ENCODE assay signal across 17 cellular contexts in the genomic region with DNA sequence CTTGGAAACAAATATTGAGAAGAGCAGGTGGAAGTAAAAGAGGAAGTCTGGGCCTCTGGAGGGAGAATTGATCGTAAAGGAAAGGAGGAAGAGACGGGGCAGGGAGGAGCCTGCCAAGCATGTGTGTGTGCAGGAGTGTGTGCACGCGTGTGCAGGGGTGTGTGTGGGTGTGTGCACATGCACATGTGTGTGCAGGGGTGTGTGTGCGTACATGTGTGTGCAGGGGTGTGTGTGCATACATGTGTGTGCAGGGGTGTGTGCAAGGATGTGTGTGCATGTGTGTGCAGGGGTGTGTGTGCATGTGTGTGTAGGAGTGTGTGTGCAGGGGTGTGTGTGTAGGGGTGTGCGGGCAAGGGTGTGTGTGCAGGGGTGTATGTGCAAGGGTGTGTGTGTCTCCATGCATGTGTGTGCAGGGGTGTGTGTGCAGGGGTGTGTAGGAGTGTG. TPM values are rescaled to one million over a fixed set of nuclear protein-coding genes. Genes with fewer than 3 reads are reported as not detected.
A peak's percentile ranks its signal among the peaks of the same experiment; 100 is the strongest.
DNase-seq lines count a peak whose midpoint lies in the region; FAIRE-seq and TF ChIP-seq lines count a peak whose summit lies in the region.
"Had no signal": no experiment of that assay in that cellular context is flagged by ENCODE, and none has a peak within 500 bp of the region (broad histone marks: within the 10 kb centered on the region; RNA-seq: fewer than 3 reads in every experiment).

No MANE protein-coding gene starts in this region.

- no peaks in the 10 kb centered on the region for H3K9me3 ChIP-seq in tibial nerve
- H3K9me3 ChIP-seq in kidney (ENCODE audit: control insufficient read depth in 1 of 2, low read length in 2 of 2), result no peaks in the 10 kb centered on the region

- H3K36me3 ChIP-seq in KMS-11 (ENCODE audit: insufficient read depth), result no peaks in the 10 kb centered on the region
- H3K36me3 ChIP-seq in tibial nerve, result no peaks in the 10 kb centered on the region
- H3K36me3 ChIP-seq in kidney (ENCODE audit: control insufficient read depth in 1 of 2, insufficient read depth in 2 of 2, low read length in 2 of 2), result no peaks in the 10 kb centered on the region

- no peak for FAIRE-seq in kidney (lab: Jason Lieb, UNC)
- FAIRE-seq: endometrium had no signal

- H3K27ac ChIP-seq in KMS-11, result peak overlapping the region; percentile 94; the same call in 1 of the 2 replicates
- H3K27ac ChIP-seq in RWPE1, result peak overlapping the region; percentile 45
- H3K27ac ChIP-seq in tibial nerve, result peak overlapping the region in 3 of 4 donors; percentile 60 to 99 (median 98)
- no peak overlapping the region for H3K27ac ChIP-seq in kidney (ENCODE audit: low read depth in 2 of 2, low read length in 2 of 2)

- no peak overlapping the region for H3K4me3 Mint-ChIP-seq in glutamatergic neuron (ENCODE audit: unreplicated experiment)
- H3K4me3 Mint-ChIP-seq: activated naive CD8-positive, alpha-beta T cell; T-helper 1 cell treated with Interleukin-12 subunit alpha and Interleukin-12 subunit beta and Interleukin-4 antibody, amounts not matched to agents 30 μg/mL and 1 μg/mL, for 36 hours had no signal

- H3K4me2 ChIP-seq in KMS-11, result peak overlapping the region; percentile 87

- H4K20me1 ChIP-seq in KMS-11 (ENCODE audit: insufficient read depth), result no peaks in the 10 kb centered on the region

- no peak for TF ChIP-seq EP300 in tibial nerve (IDR thresholded peaks at IDR 0.05)

- 56 to 60% methylated on average over 6 of the region's 6 CpGs for WGBS in tibial nerve, 2 donors

- no peak for TF ChIP-seq POLR2A in tibial nerve (IDR thresholded peaks at IDR 0.05)

- H3K27ac Mint-ChIP-seq in glutamatergic neuron (ENCODE audit: unreplicated experiment), result peak overlapping the region; percentile 49
- H3K27ac Mint-ChIP-seq: activated naive CD8-positive, alpha-beta T cell; T-helper 1 cell treated with Interleukin-12 subunit alpha and Interleukin-12 subunit beta and Interleukin-4 antibody, amounts not matched to agents 30 μg/mL and 1 μg/mL, for 36 hours had no signal

- DNase-seq in RWPE1 (ENCODE audit: low spot score), result no peak
- DNase-seq in glutamatergic neuron, result no peak
- no peak for DNase-seq in tibial nerve (ENCODE audit: low spot score in 2 of 2)
- DNase-seq in mesenteric fat pad (ENCODE audit: low spot score), result no peak
- no peak for DNase-seq in kidney
- no peak for DNase-seq in NCI-H2081 treated with DMSO at 0.1 percent for 48 hours (lab: John Stamatoyannopoulos, UW)
- DNase-seq: activated CD4-positive, alpha-beta T cell treated with anti-CD3 and anti-CD28 coated beads for 4 hours; foreskin melanocyte; H7; IMR-90; mesendoderm; NCI-H1436 treated with DMSO at 0.1 percent for 48 hours; NCI-H510A had no signal

- H3K4me3 ChIP-seq in KMS-11 (IDR thresholded peaks at IDR 0.05; ENCODE audit: insufficient read depth, low read depth, low read length) (no peak overlapping the region), tibial nerve (no peak overlapping the region), kidney (ENCODE audit: low read length in 2 of 2) (no peak overlapping the region)

- no peaks in the 10 kb centered on the region for H3K36me3 Mint-ChIP-seq in glutamatergic neuron (ENCODE audit: unreplicated experiment)
- H3K36me3 Mint-ChIP-seq: activated naive CD8-positive, alpha-beta T cell had no signal

- no peak overlapping the region for H2AFZ ChIP-seq in KMS-11 (ENCODE audit: low read depth)

- peaks cover 5% of the 10 kb centered on the region for H3K27me3 Mint-ChIP-seq in glutamatergic neuron (ENCODE audit: unreplicated experiment)
- H3K27me3 Mint-ChIP-seq: activated naive CD8-positive, alpha-beta T cell had no signal

- peaks cover 45% of the 10 kb centered on the region for H3K79me2 ChIP-seq in KMS-11 (ENCODE audit: insufficient read depth, low read depth)

- H3K4me1 ChIP-seq in KMS-11 (ENCODE audit: low read depth, poor library complexity, severe bottlenecking) (peaks cover 68% of the 10 kb centered on the region), tibial nerve (peaks cover 3 to 100% (median 83%) of the 10 kb centered on the region in 4 donors), kidney (ENCODE audit: control insufficient read depth in 1 of 2, insufficient read depth in 1 of 2, low read depth in 1 of 2, low read length in 2 of 2) (peaks cover 0 to 7% of the 10 kb centered on the region in 2 donors)

- CTCF ChIA-PET in RWPE1 (lab: Yijun Ruan, JAX), result no interaction called here

- H3K9ac ChIP-seq in KMS-11 (no peak overlapping the region; the same call in 1 of the 2 replicates), kidney (ENCODE audit: low read length in 2 of 2) (no peak overlapping the region)

- TF ChIP-seq CTCF in KMS-11 (conservative IDR thresholded peaks at IDR 0.05; ENCODE audit: low read depth, low read length), result no peak
- no peak for TF ChIP-seq CTCF in RWPE1 (conservative IDR thresholded peaks at IDR 0.05; ENCODE audit: low read depth)
- no peak for TF ChIP-seq CTCF in glutamatergic neuron (IDR thresholded peaks at IDR 0.05; ENCODE audit: partially characterized antibody, unreplicated experiment)
- TF ChIP-seq CTCF in tibial nerve (IDR thresholded peaks at IDR 0.05), result no peak
- no peak for TF ChIP-seq CTCF in kidney (IDR thresholded peaks at IDR 0.05; ENCODE audit: borderline replicate concordance, extremely low read depth, insufficient read depth)

- peaks cover 7% of the 10 kb centered on the region for H3K9me3 Mint-ChIP-seq in glutamatergic neuron (ENCODE audit: unreplicated experiment)
- H3K9me3 Mint-ChIP-seq: T-helper 1 cell treated with Interleukin-12 subunit alpha and Interleukin-12 subunit beta and Interleukin-4 antibody, amounts not matched to agents 30 μg/mL and 1 μg/mL, for 36 hours had no signal

- intact Hi-C loops in kidney (cut with DNase I), result no loop called here

- POLR2A ChIA-PET in RWPE1 (lab: Yijun Ruan, JAX; ENCODE audit: low non-redundant PET), result no interaction called here

- H3K27me3 ChIP-seq in KMS-11 (ENCODE audit: insufficient read depth, low read depth), result no peaks in the 10 kb centered on the region
- no peaks in the 10 kb centered on the region for H3K27me3 ChIP-seq in tibial nerve

- peaks cover 32% of the 10 kb centered on the region for H3K4me1 Mint-ChIP-seq in glutamatergic neuron (ENCODE audit: low read depth, unreplicated experiment)

RNA-seq across cellular contexts. Expression of a gene that starts 10.0 kb away (rescaled TPM):
- total RNA-seq in glutamatergic neuron (ENCODE audit: unreplicated experiment) (6.4 TPM), tibial nerve (10 to 100 TPM in 2 of 4 donors, 1 to 10 TPM in 2; 6.5 to 35.1 (median 9.9) TPM), mesenteric fat pad (6.5 TPM), kidney (3.6 TPM)
- not detected for polyA plus RNA-seq in kidney (ENCODE audit: insufficient read depth, low read depth, low replicate concordance)

RNA-seq across cellular contexts. Expression of a gene that starts 32.2 kb away (rescaled TPM):
- total RNA-seq in glutamatergic neuron (ENCODE audit: unreplicated experiment) (121 TPM), tibial nerve (100 to 1,000 TPM; 187 to 456 (median 339) TPM), mesenteric fat pad (351 TPM), kidney (172 TPM)
- polyA plus RNA-seq in kidney (ENCODE audit: insufficient read depth, low read depth, low replicate concordance), result 72.1 TPM

RNA-seq across cellular contexts. Expression of a gene that starts 52.3 kb away (rescaled TPM):
- 45.3 TPM for total RNA-seq in glutamatergic neuron (ENCODE audit: unreplicated experiment)
- 10 to 100 TPM; 50.9 to 64.9 (median 59.9) TPM for total RNA-seq in tibial nerve
- 93.9 TPM for total RNA-seq in mesenteric fat pad
- total RNA-seq in kidney, result 66.2 TPM
- polyA plus RNA-seq in kidney (ENCODE audit: insufficient read depth, low read depth, low replicate concordance), result 17.0 TPM

Comparison
In these comparisons a context has a peak if more than half of its experiments do, and no peak if none do; other contexts are left out.
1. H3K27ac ChIP-seq: peak in KMS-11 (single experiment), RWPE1 (single experiment) and tibial nerve (3 of 4); none in kidney (0 of 2).